Comparison of ENCODE assay signal across 19 cellular contexts in genomic region chr12:107560194-107560905, GRCh38.
A peak's percentile ranks its signal among the peaks of the same experiment; 100 is the strongest.
DNase-seq lines count a peak whose midpoint lies in the region; ATAC-seq, FAIRE-seq and TF ChIP-seq lines count a peak whose summit lies in the region.
"Had no signal": no experiment of that assay in that cellular context is flagged by ENCODE, and none has a peak within 500 bp of the region (broad histone marks: within the 10 kb centered on the region; RNA-seq: fewer than 3 reads in every experiment).

No MANE protein-coding gene starts in this region.

- WGBS in mesendoderm (ENCODE audit: extremely low coverage, insufficient coverage, low lambda C conversion rate): no CpG with 5 or more reads among the region's 6 CpGs

- H3K9me3 Mint-ChIP-seq in GM23338: peaks cover 8% of the 10 kb centered on the region; the same call in 2 of the 3 replicates
- H3K9me3 Mint-ChIP-seq: activated naive CD4-positive, alpha-beta T cell treated with anti-CD3 and anti-CD28 coated beads, Interleukin-2, amount 50 U/mL, for 24 hours; immature natural killer cell had no signal

- no peak overlapping the region for H4K5ac ChIP-seq in mesendoderm (ENCODE audit: low read length)

- no peak overlapping the region for H2BK15ac ChIP-seq in mesendoderm (replicated peaks; ENCODE audit: low read depth)

- H2AK5ac ChIP-seq in mesendoderm (ENCODE audit: low read length): no peak overlapping the region

- H3K27ac ChIP-seq in GM23338 (ENCODE audit: low read depth) (no peak overlapping the region), mesendoderm (ENCODE audit: low read depth, low read length) (no peak overlapping the region)
- H3K27ac ChIP-seq: BLaER1 treated with 17β-estradiol and CSF1 and Interleukin-3, amounts not matched to agents 10 nM and 100 nM; body of pancreas; pancreas had no signal

- H3K4me1 Mint-ChIP-seq in GM23338: peaks cover 10% of the 10 kb centered on the region

- H3K4me1 ChIP-seq in GM23338 (ENCODE audit: insufficient read depth) (no peaks in the 10 kb centered on the region), Loucy (ENCODE audit: insufficient read depth, low read length, poor library complexity, severe bottlenecking) (peaks cover 9% of the 10 kb centered on the region), mesendoderm (ENCODE audit: control insufficient read depth, low read depth, low read length) (no peaks in the 10 kb centered on the region)
- H3K4me1 ChIP-seq: body of pancreas, pancreas had no signal

- H3K36me3 Mint-ChIP-seq in GM23338 (ENCODE audit: low read depth): no peaks in the 10 kb centered on the region
- H3K36me3 Mint-ChIP-seq: immature natural killer cell had no signal

- no peaks in the 10 kb centered on the region for H3K36me3 ChIP-seq in GM23338 (ENCODE audit: insufficient read depth)
- no peaks in the 10 kb centered on the region for H3K36me3 ChIP-seq in Loucy (ENCODE audit: insufficient read depth, low read length)
- no peaks in the 10 kb centered on the region for H3K36me3 ChIP-seq in mesendoderm (ENCODE audit: control insufficient read depth, insufficient read depth, low read length)
- H3K36me3 ChIP-seq: BLaER1 treated with 17β-estradiol and CSF1 and Interleukin-3, amounts not matched to agents 10 nM and 100 nM; pancreas had no signal

- H3K4ac ChIP-seq in mesendoderm (ENCODE audit: low read depth, low read length): no peak overlapping the region

- no peak overlapping the region for H3K18ac ChIP-seq in mesendoderm (ENCODE audit: low read length)

- H3K4me3 Mint-ChIP-seq in GM23338: no peak overlapping the region
- H3K4me3 Mint-ChIP-seq: activated naive CD4-positive, alpha-beta T cell treated with anti-CD3 and anti-CD28 coated beads, Interleukin-2, amount 50 U/mL, for 24 hours; immature natural killer cell had no signal

- no peaks in the 10 kb centered on the region for H3K79me2 ChIP-seq in GM23338 (replicated peaks; ENCODE audit: insufficient read depth)
- H3K79me2 ChIP-seq in Loucy (ENCODE audit: insufficient read depth, low read length): no peaks in the 10 kb centered on the region
- no peaks in the 10 kb centered on the region for H3K79me2 ChIP-seq in mesendoderm (ENCODE audit: control insufficient read depth, insufficient read depth, low read length)

- H3K9ac ChIP-seq in Loucy (ENCODE audit: low read depth, low read length, poor library complexity, severe bottlenecking) (no peak overlapping the region), mesendoderm (ENCODE audit: low read length) (no peak overlapping the region)
- H3K9ac ChIP-seq: BLaER1 treated with 17β-estradiol and CSF1 and Interleukin-3, amounts not matched to agents 10 nM and 100 nM had no signal

- no peak overlapping the region for H3K4me3 ChIP-seq in GM23338
- no peak overlapping the region for H3K4me3 ChIP-seq in Loucy (ENCODE audit: low read length, poor library complexity, severe bottlenecking)
- H3K4me3 ChIP-seq in mesendoderm (ENCODE audit: low read length): no peak overlapping the region
- H3K4me3 ChIP-seq: BLaER1 treated with 17β-estradiol and CSF1 and Interleukin-3, amounts not matched to agents 10 nM and 100 nM; body of pancreas; pancreas had no signal

- FAIRE-seq in H54 (lab: Jason Lieb, UNC): no peak
- FAIRE-seq: pancreas had no signal

- no peak for TF ChIP-seq POLR2A in H54 (IDR thresholded peaks at IDR 0.05; ENCODE audit: low read depth, low read length)

- no peaks in the 10 kb centered on the region for H3K79me1 ChIP-seq in mesendoderm (ENCODE audit: low read length)

- no peak overlapping the region for H3K27ac Mint-ChIP-seq in GM23338
- H3K27ac Mint-ChIP-seq: activated naive CD4-positive, alpha-beta T cell treated with anti-CD3 and anti-CD28 coated beads, Interleukin-2, amount 50 U/mL, for 24 hours had no signal

- H3K9me3 ChIP-seq in Loucy (ENCODE audit: insufficient read depth, low read depth, low read length): no peaks in the 10 kb centered on the region
- H3K9me3 ChIP-seq: BLaER1 treated with 17β-estradiol and CSF1 and Interleukin-3, amounts not matched to agents 10 nM and 100 nM; body of pancreas; pancreas had no signal

- peak; percentile 7 to 28; a peak in 2 of 4 replicates for TF ChIP-seq CTCF in GM23338 (conservative IDR thresholded peaks at IDR 0.05; ENCODE audit: low read depth in 2 of 2)
- TF ChIP-seq CTCF in Loucy (conservative IDR thresholded peaks at IDR 0.05; ENCODE audit: low read length): peak; percentile 34

- H2BK120ac ChIP-seq in mesendoderm (ENCODE audit: low read depth, low read length): no peak overlapping the region

- DNase-seq in GM23338 (ENCODE audit: low spot score) (peak; percentile 70), dermis blood vessel endothelial cell (peak; percentile 3), mesendoderm (peak; percentile 84), H54 (ENCODE audit: insufficient read length, low spot score) (no peak), NCI-H446 treated with DMSO at 0.1 percent for 48 hours (lab: John Stamatoyannopoulos, UW) (no peak)
- DNase-seq: activated CD4-positive, alpha-beta T cell treated with anti-CD3 and anti-CD28 coated beads for 1 hour; body of pancreas; DMS53; foreskin fibroblast; immature natural killer cell; KG1; NCI-H1436 treated with DMSO at 0.1 percent for 48 hours; pancreas; T-helper 2 cell had no signal

- no peak overlapping the region for H3K56ac ChIP-seq in mesendoderm (ENCODE audit: low read length)

- H3K27me3 Mint-ChIP-seq in GM23338 (ENCODE audit: insufficient read depth, low read depth, poor library complexity): peaks cover 3% of the 10 kb centered on the region
- H3K27me3 Mint-ChIP-seq: activated naive CD4-positive, alpha-beta T cell treated with anti-CD3 and anti-CD28 coated beads, Interleukin-2, amount 50 U/mL, for 24 hours had no signal

- peak overlapping the region; percentile 79; the same call in 1 of the 2 replicates for H2AFZ ChIP-seq in GM23338
- H2AFZ ChIP-seq in Loucy (ENCODE audit: low read length): no peak overlapping the region

- H4K20me1 ChIP-seq in GM23338 (replicated peaks; ENCODE audit: insufficient read depth): no peaks in the 10 kb centered on the region
- no peaks in the 10 kb centered on the region for H4K20me1 ChIP-seq in Loucy (ENCODE audit: insufficient read depth, low read length, poor library complexity, severe bottlenecking)

- H3K9me2 ChIP-seq in GM23338 (ENCODE audit: insufficient read depth) (no peaks in the 10 kb centered on the region), Loucy (replicated peaks; ENCODE audit: low read depth, low read length) (no peaks in the 10 kb centered on the region)

- no peak overlapping the region for H4K8ac ChIP-seq in mesendoderm (ENCODE audit: low read depth, low read length)

- peak; percentile 87 for ATAC-seq in GM23338
- no peak for ATAC-seq in HG03432 (IDR thresholded peaks at IDR 0.05; ENCODE audit: unreplicated experiment)
- ATAC-seq: body of pancreas, Panc1, pancreas had no signal

- no peak overlapping the region for H3K23ac ChIP-seq in mesendoderm (ENCODE audit: low read length)

- no peaks in the 10 kb centered on the region for H3K27me3 ChIP-seq in GM23338 (ENCODE audit: insufficient read depth)
- no peaks in the 10 kb centered on the region for H3K27me3 ChIP-seq in Loucy (ENCODE audit: insufficient read depth, low read length, poor library complexity, severe bottlenecking)
- no peaks in the 10 kb centered on the region for H3K27me3 ChIP-seq in mesendoderm (ENCODE audit: insufficient read depth, low read length, poor library complexity)
- H3K27me3 ChIP-seq: BLaER1 treated with 17β-estradiol and CSF1 and Interleukin-3, amounts not matched to agents 10 nM and 100 nM; body of pancreas; pancreas had no signal

- no peak overlapping the region for H3K4me2 ChIP-seq in GM23338
- no peak overlapping the region for H3K4me2 ChIP-seq in Loucy (ENCODE audit: low read depth, low read length, poor library complexity, severe bottlenecking)
- no peak overlapping the region for H3K4me2 ChIP-seq in mesendoderm (ENCODE audit: low read length)

- H2BK5ac ChIP-seq in mesendoderm (ENCODE audit: low read length): no peak overlapping the region

- H3F3A ChIP-seq in GM23338 (replicated peaks; ENCODE audit: low read depth): no peaks in the 10 kb centered on the region
- no peaks in the 10 kb centered on the region for H3F3A ChIP-seq in Loucy (ENCODE audit: low read depth)

TF ChIP-seq in GM23338, 12 proteins besides CTCF, POLR2A, EP300 and RAD21 (continues in another document):
- no peak for TF ChIP-seq CREB1 (CRISPR knock-in tag; IDR thresholded peaks at IDR 0.05; ENCODE audit: low read depth)
- TF ChIP-seq EZH2 (IDR thresholded peaks at IDR 0.05; ENCODE audit: low read depth, unreplicated experiment): no peak
- TF ChIP-seq EZH2phosphoT487 (IDR thresholded peaks at IDR 0.05; ENCODE audit: unreplicated experiment): no peak
- no peak for TF ChIP-seq JUNB (IDR thresholded peaks at IDR 0.05; ENCODE audit: unreplicated experiment)

Comparison
In these comparisons a context has a peak if more than half of its experiments do, and no peak if none do; other contexts are left out.
1. DNase-seq: peak in GM23338 (single experiment), dermis blood vessel endothelial cell (single experiment) and mesendoderm (single experiment); none in H54 (single experiment) and NCI-H446 treated with DMSO at 0.1 percent for 48 hours (single experiment).